ENCODE assay signal across 1 cellular context in genomic region chr10:46091834-46092522, GRCh38.
TF ChIP-seq lines count a peak whose summit lies in the region.

No MANE protein-coding gene starts in this region.

TF ChIP-seq in GM23338, 12 proteins besides CTCF, POLR2A, EP300 and RAD21 (continued from another document):
- TF ChIP-seq ZNF462 (CRISPR knock-in tag; IDR thresholded peaks at IDR 0.05) (no peak), NANOG (IDR thresholded peaks at IDR 0.05; ENCODE audit: borderline replicate concordance) (no peak), STAT1 (IDR thresholded peaks at IDR 0.05; ENCODE audit: unreplicated experiment) (no peak), EZH2 (IDR thresholded peaks at IDR 0.05; ENCODE audit: low read depth, unreplicated experiment) (no peak), ZNF331 (CRISPR knock-in tag; IDR thresholded peaks at IDR 0.05; ENCODE audit: low read depth) (no peak), POLR2AphosphoS5 (IDR thresholded peaks at IDR 0.05; ENCODE audit: low read depth) (no peak)
